In the genomic region with DNA sequence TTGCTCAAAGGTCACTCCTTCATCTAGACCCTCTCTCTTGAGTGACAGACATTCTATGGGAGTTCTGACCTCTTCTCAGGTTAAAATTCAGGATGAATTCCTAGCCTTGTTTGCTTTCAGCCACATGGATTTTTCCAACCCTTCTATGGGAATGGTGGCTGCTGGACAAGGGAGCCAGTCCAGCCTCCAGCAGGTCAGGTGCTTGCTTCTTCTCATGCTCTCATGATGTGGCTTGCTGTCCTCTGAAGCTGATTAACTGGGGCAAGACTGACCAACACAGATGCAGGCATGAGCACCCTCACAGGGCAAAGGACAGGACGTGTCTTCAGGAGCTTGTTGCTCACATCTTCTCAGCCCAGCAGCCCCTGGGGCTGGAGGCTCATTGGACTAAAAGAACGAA, we compare ENCODE assay signal across 16 cellular contexts.
"Had no signal": no experiment of that assay in that cellular context is flagged by ENCODE, and none has a peak within 500 bp of the region (broad histone marks: within the 10 kb centered on the region; RNA-seq: fewer than 3 reads in every experiment).

No MANE protein-coding gene starts in this region.

- H3K4me1 Mint-ChIP-seq: immature natural killer cell, T-cell had no signal

- H3K4me3 ChIP-seq: lung, SK-N-MC, smooth muscle cell had no signal

- FAIRE-seq: astrocyte had no signal

- H3K36me3 Mint-ChIP-seq: immature natural killer cell, T-cell had no signal

- DNase-seq: activated naive CD4-positive, alpha-beta T cell; activated T-cell treated with anti-CD3 and anti-CD28 coated beads for 4 hours; immature natural killer cell; midbrain; right cardiac atrium; Right ventricle myocardium superior; T-cell; T-helper 9 cell had no signal

- H3K4me3 Mint-ChIP-seq: immature natural killer cell; stimulated activated naive CD8-positive, alpha-beta T cell treated with anti-CD3 and anti-CD28 coated beads, Interleukin-15, Interleukin-2, amounts not matched to agents 100 ng/mL and 50 ng/mL, for 24 hours; T-cell had no signal

- H3K27ac Mint-ChIP-seq: immature natural killer cell; stimulated activated naive CD8-positive, alpha-beta T cell treated with anti-CD3 and anti-CD28 coated beads, Interleukin-15, Interleukin-2, amounts not matched to agents 100 ng/mL and 50 ng/mL, for 24 hours; T-cell had no signal

- H3K9me3 Mint-ChIP-seq: stimulated activated naive CD8-positive, alpha-beta T cell treated with anti-CD3 and anti-CD28 coated beads, Interleukin-15, Interleukin-2, amounts not matched to agents 100 ng/mL and 50 ng/mL, for 24 hours; T-cell had no signal

- ATAC-seq: activated CD4-positive, CD25-positive, alpha-beta regulatory T cell treated with anti-CD3 and anti-CD28 coated beads, Interleukin-2, amount 50 U/mL, for 24 hours; esophagus mucosa; T-cell had no signal

- H3K27me3 ChIP-seq: dorsolateral prefrontal cortex had no signal

- H3K4me2 ChIP-seq: smooth muscle cell had no signal

- H3K27ac ChIP-seq: dorsolateral prefrontal cortex, SK-N-MC had no signal
